In the genomic region with DNA sequence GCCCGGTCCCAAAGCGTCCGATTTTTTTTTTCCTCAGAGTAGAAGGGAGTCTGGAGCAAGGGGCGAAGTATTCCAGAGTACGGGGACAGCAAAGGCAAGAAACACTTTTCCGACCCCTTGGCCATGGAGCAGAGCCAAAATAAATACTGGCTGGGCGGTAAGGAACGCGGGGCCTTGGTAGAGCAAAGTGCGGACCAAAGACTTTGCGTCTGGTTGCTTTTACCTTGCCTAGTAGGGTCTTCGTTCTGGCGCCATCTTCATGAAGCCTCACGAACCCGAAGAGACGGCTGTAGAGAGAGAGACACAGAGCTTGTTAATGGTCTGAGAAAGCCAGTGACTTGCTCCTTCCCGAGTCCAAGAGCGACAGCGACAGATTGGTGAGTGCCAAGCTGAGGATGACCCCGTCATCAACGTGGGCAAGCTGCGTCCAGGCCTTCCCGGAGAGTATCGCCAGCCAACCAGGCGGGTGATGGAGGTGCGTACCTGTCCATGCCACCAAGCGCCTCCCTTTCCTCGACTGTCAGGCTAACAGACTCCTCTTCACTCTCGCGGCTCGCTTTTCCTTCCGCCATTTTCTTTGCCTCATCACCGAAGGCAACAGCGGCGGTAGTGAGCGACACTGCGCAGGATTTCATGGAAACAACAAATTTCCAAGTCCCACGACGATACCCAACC, we compare ENCODE assay signal across 9 cellular contexts. TPM values are rescaled to one million over a fixed set of nuclear protein-coding genes. Genes with fewer than 3 reads are reported as not detected.
DNase-seq lines count a peak whose midpoint lies in the region; ATAC-seq and TF ChIP-seq lines count a peak whose summit lies in the region.
"Had no signal": no experiment of that assay in that cellular context is flagged by ENCODE, and none has a peak within 500 bp of the region (broad histone marks: within the 10 kb centered on the region; RNA-seq: fewer than 3 reads in every experiment).

No MANE protein-coding gene starts in this region.

- no peaks in the 10 kb centered on the region for H3K9me3 ChIP-seq in upper lobe of right lung

- H3K36me3 Mint-ChIP-seq in activated naive CD8-positive, alpha-beta T cell: no peaks in the 10 kb centered on the region
- H3K36me3 Mint-ChIP-seq in memory B cell: peaks cover 6% of the 10 kb centered on the region

- intact Hi-C loops in upper lobe of right lung (cut with DNase I): no loop called here

- peak; percentile 60 for ATAC-seq in memory B cell (ENCODE audit: low read depth)
- ATAC-seq in upper lobe of right lung: peak; percentile 58
- no peak for ATAC-seq in HG03135 (IDR thresholded peaks at IDR 0.05; ENCODE audit: unreplicated experiment)

- peak overlapping the region; percentile 97 for H3K27ac ChIP-seq in upper lobe of right lung

- H3K27me3 ChIP-seq in upper lobe of right lung: no peaks in the 10 kb centered on the region

- H3K9me3 Mint-ChIP-seq in activated naive CD8-positive, alpha-beta T cell (ENCODE audit: low read depth): no peaks in the 10 kb centered on the region
- no peaks in the 10 kb centered on the region for H3K9me3 Mint-ChIP-seq in memory B cell

- no peaks in the 10 kb centered on the region for H3K4me1 ChIP-seq in upper lobe of right lung

- H3K27me3 Mint-ChIP-seq in activated naive CD8-positive, alpha-beta T cell: no peaks in the 10 kb centered on the region
- H3K27me3 Mint-ChIP-seq in memory B cell: no peaks in the 10 kb centered on the region

- peak overlapping the region; percentile 98 for H3K4me3 Mint-ChIP-seq in activated naive CD8-positive, alpha-beta T cell
- peak overlapping the region; percentile 85 for H3K4me3 Mint-ChIP-seq in memory B cell

- no peak for TF ChIP-seq CTCF in GM12864 (IDR thresholded peaks at IDR 0.05; ENCODE audit: low read depth, low read length, missing control alignments)
- TF ChIP-seq CTCF in upper lobe of right lung (IDR thresholded peaks at IDR 0.05): no peak

- H3K27ac Mint-ChIP-seq in activated naive CD8-positive, alpha-beta T cell: peak overlapping the region; percentile 96
- H3K27ac Mint-ChIP-seq in memory B cell: peak overlapping the region; percentile 94

- H3K4me3 ChIP-seq in GM12864 (ENCODE audit: low read depth, low read length) (peak overlapping the region; percentile 83), upper lobe of right lung (peak overlapping the region; percentile 65)

- DNase-seq in GM12864 (ENCODE audit: low read depth) (no peak), NCI-H2107 (lab: John Stamatoyannopoulos, UW) (peak; percentile 20), memory B cell (ENCODE audit: low spot score in 2 of 2) (peak in 1 of 2 donors; percentile 52), upper lobe of right lung (peak; percentile 69), MV-4-11 (lab: John Stamatoyannopoulos, UW) (no peak)
- DNase-seq in central memory CD4-positive, alpha-beta T cell: no peak

- H3K4me1 Mint-ChIP-seq in activated naive CD8-positive, alpha-beta T cell (ENCODE audit: low read depth): peaks cover 32% of the 10 kb centered on the region
- peaks cover 5% of the 10 kb centered on the region for H3K4me1 Mint-ChIP-seq in memory B cell

- H3K36me3 ChIP-seq in upper lobe of right lung: no peaks in the 10 kb centered on the region

RNA-seq across cellular contexts. Expression of gene UTY, which starts 0.7 kb away (rescaled TPM):
- total RNA-seq in upper lobe of right lung: 31.9 TPM
- total RNA-seq: glomerular endothelial cell had no signal

Comparison
In these comparisons a context has a peak if more than half of its experiments do, and no peak if none do; other contexts are left out.
1. DNase-seq: peak in NCI-H2107 (single experiment) and upper lobe of right lung (single experiment); none in GM12864 (single experiment), central memory CD4-positive, alpha-beta T cell (single experiment) and MV-4-11 (single experiment).